ENCODE assay signal across 20 cellular contexts in genomic region chr20:43977962-43978361, GRCh38.
A peak's percentile ranks its signal among the peaks of the same experiment; 100 is the strongest.
DNase-seq lines count a peak whose midpoint lies in the region; ATAC-seq, FAIRE-seq and TF ChIP-seq lines count a peak whose summit lies in the region.
"Had no signal": no experiment of that assay in that cellular context is flagged by ENCODE, and none has a peak within 500 bp of the region (broad histone marks: within the 10 kb centered on the region; RNA-seq: fewer than 3 reads in every experiment).

No MANE protein-coding gene starts in this region.

- peak overlapping the region in 1 of 2 experiments; percentile 69 for H3K18ac ChIP-seq in mesenchymal stem cell (ENCODE audit: low read depth in 1 of 2, low read length in 2 of 2)

- H2AFZ ChIP-seq in mesenchymal stem cell (ENCODE audit: low read depth, low read length) (no peak overlapping the region), PC-9 (no peak overlapping the region)

- H3K4me1 Mint-ChIP-seq in activated CD4-positive, alpha-beta T cell treated with anti-CD3 and anti-CD28 coated beads for 36 hours: peaks cover 37% of the 10 kb centered on the region
- H3K4me1 Mint-ChIP-seq in activated CD4-positive, alpha-beta T cell treated with anti-CD3 and anti-CD28 coated beads, Interleukin-2, amount 10 ng/mL, durations not matched to agents 24 days and 14 days: peaks cover 16% of the 10 kb centered on the region
- H3K4me1 Mint-ChIP-seq in T-helper 17 cell: peaks cover 8% of the 10 kb centered on the region
- H3K4me1 Mint-ChIP-seq: H9 had no signal

- no peak overlapping the region for H4K91ac ChIP-seq in mesenchymal stem cell (ENCODE audit: low read length)

- H3K27ac Mint-ChIP-seq in activated CD4-positive, alpha-beta T cell treated with anti-CD3 and anti-CD28 coated beads for 36 hours: peak overlapping the region; percentile 52
- no peak overlapping the region for H3K27ac Mint-ChIP-seq in activated CD4-positive, alpha-beta T cell treated with anti-CD3 and anti-CD28 coated beads, Interleukin-2, amount 10 ng/mL, durations not matched to agents 24 days and 14 days
- H3K27ac Mint-ChIP-seq in T-helper 17 cell: peak overlapping the region; percentile 21
- H3K27ac Mint-ChIP-seq: H9, IgD-negative memory B cell had no signal

- peaks cover 6% of the 10 kb centered on the region for H3K36me3 Mint-ChIP-seq in activated CD4-positive, alpha-beta T cell treated with anti-CD3 and anti-CD28 coated beads for 36 hours (ENCODE audit: low read depth)
- peaks cover 11% of the 10 kb centered on the region for H3K36me3 Mint-ChIP-seq in activated CD4-positive, alpha-beta T cell treated with anti-CD3 and anti-CD28 coated beads, Interleukin-2, amount 10 ng/mL, durations not matched to agents 24 days and 14 days (ENCODE audit: low read depth)
- H3K36me3 Mint-ChIP-seq in T-helper 17 cell (ENCODE audit: low read depth): peaks cover 2% of the 10 kb centered on the region

- no peak for DNase-seq in activated CD4-positive, alpha-beta T cell treated with anti-CD3 and anti-CD28 coated beads for 36 hours
- no peak for DNase-seq in activated CD4-positive, alpha-beta T cell treated with anti-CD3 and anti-CD28 coated beads, Interleukin-2, amount 10 ng/mL, durations not matched to agents 24 days and 14 days
- DNase-seq in T-helper 17 cell (no peak), mesenchymal stem cell (no peak), sigmoid colon (no peak), PC-9 (no peak), mucosa of descending colon (no peak), frontal cortex (ENCODE audit: low spot score in 2 of 2) (no peak)
- DNase-seq: 8988T, COR-L47, H9, MM.1S, NCI-H1092 treated with DMSO at 0.1 percent for 48 hours, NCI-H146, NCI-H2029 treated with DMSO at 0.1 percent for 48 hours had no signal

- H4K20me1 ChIP-seq in PC-9 (ENCODE audit: insufficient read depth): no peaks in the 10 kb centered on the region

- 57% methylated on average over 2 of the region's 3 CpGs for WGBS in mesenchymal stem cell
- 84 to 88% methylated on average over 3 of the region's 3 CpGs for WGBS in sigmoid colon, 2 donors

- H3K9me3 ChIP-seq in T-helper 17 cell (ENCODE audit: control insufficient read depth, low read length, poor library complexity, severe bottlenecking): no peaks in the 10 kb centered on the region
- no peaks in the 10 kb centered on the region for H3K9me3 ChIP-seq in mesenchymal stem cell (ENCODE audit: control insufficient read depth, low read length)
- no peaks in the 10 kb centered on the region for H3K9me3 ChIP-seq in sigmoid colon
- H3K9me3 ChIP-seq in PC-9 (ENCODE audit: insufficient read depth, low read depth): no peaks in the 10 kb centered on the region
- no peaks in the 10 kb centered on the region for H3K9me3 ChIP-seq in mucosa of descending colon

- peaks cover 14% of the 10 kb centered on the region for H3F3A ChIP-seq in PC-9 (ENCODE audit: insufficient read depth, low read depth)

- CTCF ChIA-PET in activated CD4-positive, alpha-beta T cell treated with anti-CD3 and anti-CD28 coated beads for 36 hours (lab: Charles Lee): interaction anchor here (0.6 to 2.1 kb wide), 3 partner anchors 14 to 201 kb away, joined by 3 to 8 read pairs (median 3); no protein-coding TSS in a partner anchor
- CTCF ChIA-PET in PC-9 (lab: Charles Lee): no interaction called here

- H3K36me3 ChIP-seq in mesenchymal stem cell (ENCODE audit: control insufficient read depth in 1 of 2, insufficient read depth in 2 of 2, low read depth in 1 of 2, low read length in 2 of 2): no peaks in the 10 kb centered on the region
- H3K36me3 ChIP-seq in sigmoid colon: no peaks in the 10 kb centered on the region
- H3K36me3 ChIP-seq in PC-9 (ENCODE audit: low read depth): peaks cover 41% of the 10 kb centered on the region
- no peaks in the 10 kb centered on the region for H3K36me3 ChIP-seq in mucosa of descending colon (ENCODE audit: low read depth)

- H3K27ac ChIP-seq in mesenchymal stem cell (ENCODE audit: low read length, poor library complexity, severe bottlenecking) (no peak overlapping the region), sigmoid colon (no peak overlapping the region), PC-9 (no peak overlapping the region)
- H3K27ac ChIP-seq: HL-60 had no signal

- H3K4me2 ChIP-seq in mesenchymal stem cell (ENCODE audit: low read length, poor library complexity, severe bottlenecking): no peak overlapping the region
- H3K4me2 ChIP-seq in PC-9: no peak overlapping the region

- peaks cover 2% of the 10 kb centered on the region for H3K27me3 Mint-ChIP-seq in activated CD4-positive, alpha-beta T cell treated with anti-CD3 and anti-CD28 coated beads for 36 hours
- peaks cover 17% of the 10 kb centered on the region for H3K27me3 Mint-ChIP-seq in activated CD4-positive, alpha-beta T cell treated with anti-CD3 and anti-CD28 coated beads, Interleukin-2, amount 10 ng/mL, durations not matched to agents 24 days and 14 days
- peaks cover 8% of the 10 kb centered on the region for H3K27me3 Mint-ChIP-seq in T-helper 17 cell
- H3K27me3 Mint-ChIP-seq: IgD-negative memory B cell had no signal

- no peak for FAIRE-seq in frontal cortex (lab: Jason Lieb, UNC)
- FAIRE-seq: G401.6, RCC 7860 had no signal

- no peak overlapping the region for H2AK5ac ChIP-seq in mesenchymal stem cell (ENCODE audit: low read length, severe bottlenecking)

- no peak overlapping the region for H2BK120ac ChIP-seq in mesenchymal stem cell (ENCODE audit: low read depth, low read length)

- H3K4me1 ChIP-seq in mesenchymal stem cell (ENCODE audit: control insufficient read depth, insufficient read depth, low read depth, low read length) (no peaks in the 10 kb centered on the region), sigmoid colon (no peaks in the 10 kb centered on the region), PC-9 (replicated peaks; ENCODE audit: insufficient read depth) (peaks cover 25% of the 10 kb centered on the region), mucosa of descending colon (ENCODE audit: low read depth) (no peaks in the 10 kb centered on the region)

- H3K4me3 ChIP-seq in mesenchymal stem cell (ENCODE audit: insufficient read depth in 1 of 2, low read depth in 1 of 2, low read length in 2 of 2) (no peak overlapping the region), sigmoid colon (no peak overlapping the region), PC-9 (no peak overlapping the region), mucosa of descending colon (no peak overlapping the region)

- H3K79me2 ChIP-seq in PC-9 (ENCODE audit: low read depth): peaks cover 23% of the 10 kb centered on the region

- no peak overlapping the region for H2BK15ac ChIP-seq in mesenchymal stem cell (ENCODE audit: low read depth, poor library complexity, severe bottlenecking)

- H3K4me3 Mint-ChIP-seq in activated CD4-positive, alpha-beta T cell treated with anti-CD3 and anti-CD28 coated beads for 36 hours: no peak overlapping the region
- no peak overlapping the region for H3K4me3 Mint-ChIP-seq in activated CD4-positive, alpha-beta T cell treated with anti-CD3 and anti-CD28 coated beads, Interleukin-2, amount 10 ng/mL, durations not matched to agents 24 days and 14 days
- no peak overlapping the region for H3K4me3 Mint-ChIP-seq in T-helper 17 cell
- H3K4me3 Mint-ChIP-seq: H9 had no signal

- no peak overlapping the region for H2BK5ac ChIP-seq in mesenchymal stem cell (ENCODE audit: low read depth, low read length, poor library complexity, severe bottlenecking)

- peak overlapping the region in 1 of 2 experiments; percentile 56 for H3K14ac ChIP-seq in mesenchymal stem cell (ENCODE audit: low read length in 2 of 2)

- no peak for TF ChIP-seq EP300 in sigmoid colon (IDR thresholded peaks at IDR 0.05)

- no TSS peak for BruUV-seq in PC-9 (replicated peaks; lab: Mats Ljungman, UMichigan)

- H3K27me3 ChIP-seq in mesenchymal stem cell (ENCODE audit: control insufficient read depth in 1 of 2, insufficient read depth in 1 of 2, low read length in 2 of 2) (peaks cover 0 to 35% of the 10 kb centered on the region in 2 experiments), sigmoid colon (peaks cover 0 to 6% (median 0%) of the 10 kb centered on the region in 3 donors), PC-9 (ENCODE audit: insufficient read depth, low read depth) (no peaks in the 10 kb centered on the region)

- H4K8ac ChIP-seq in mesenchymal stem cell (ENCODE audit: low read length): peak overlapping the region; percentile 77

- TF ChIP-seq CTCF in sigmoid colon (IDR thresholded peaks at IDR 0.05) (no peak), PC-9 (conservative IDR thresholded peaks at IDR 0.05) (no peak), mucosa of descending colon (IDR thresholded peaks at IDR 0.05) (no peak)

- H3K4ac ChIP-seq in mesenchymal stem cell (ENCODE audit: low read depth in 1 of 2, low read length in 2 of 2): peak overlapping the region in 1 of 2 experiments; percentile 15

- no peak overlapping the region for H3K9ac ChIP-seq in mesenchymal stem cell (ENCODE audit: low read length)

- POLR2A ChIA-PET in activated CD4-positive, alpha-beta T cell treated with anti-CD3 and anti-CD28 coated beads for 36 hours (lab: Charles Lee): no interaction called here
- POLR2A ChIA-PET in PC-9 (lab: Charles Lee; ENCODE audit: unreplicated experiment): no interaction called here

- H3K9me3 Mint-ChIP-seq in activated CD4-positive, alpha-beta T cell treated with anti-CD3 and anti-CD28 coated beads for 36 hours (ENCODE audit: low read depth): peaks cover 9% of the 10 kb centered on the region
- H3K9me3 Mint-ChIP-seq in activated CD4-positive, alpha-beta T cell treated with anti-CD3 and anti-CD28 coated beads, Interleukin-2, amount 10 ng/mL, durations not matched to agents 24 days and 14 days: peaks cover 23% of the 10 kb centered on the region
- H3K9me3 Mint-ChIP-seq: H9 had no signal

- peak overlapping the region in 1 of 2 experiments; percentile 55 for H3K23ac ChIP-seq in mesenchymal stem cell (ENCODE audit: low read length in 2 of 2)

- ATAC-seq in activated CD4-positive, alpha-beta T cell treated with anti-CD3 and anti-CD28 coated beads for 36 hours: no peak
- no peak for ATAC-seq in T-helper 17 cell
- ATAC-seq in mucosa of descending colon: no peak
- ATAC-seq: Right ventricle myocardium inferior had no signal

- peak overlapping the region in 1 of 2 experiments; percentile 48 for H2BK12ac ChIP-seq in mesenchymal stem cell (ENCODE audit: low read length in 2 of 2)

- no peak for TF ChIP-seq POLR2A in sigmoid colon (IDR thresholded peaks at IDR 0.05)

- H3K79me1 ChIP-seq in mesenchymal stem cell (replicated peaks; ENCODE audit: low read length, poor library complexity, severe bottlenecking): no peaks in the 10 kb centered on the region

- H3K9me2 ChIP-seq in PC-9 (ENCODE audit: insufficient read depth): 0 out of 2 replicates have a peak, but pooled peaks cover 6% of the 10 kb centered on the region

- intact Hi-C loops in activated CD4-positive, alpha-beta T cell treated with anti-CD3 and anti-CD28 coated beads for 36 hours (cut with DNase I, micrococcal nuclease): loop anchor here in 1 of 2 experiments (5.0 kb wide), 1 partner anchor 226 kb away; no protein-coding TSS in a partner anchor
- intact Hi-C loops in activated CD4-positive, alpha-beta T cell treated with anti-CD3 and anti-CD28 coated beads, Interleukin-2, amount 10 ng/mL, durations not matched to agents 24 days and 14 days (cut with micrococcal nuclease): no loop called here
- intact Hi-C loops in sigmoid colon (cut with DNase I) (no loop called here), PC-9 (cut with micrococcal nuclease; ENCODE audit: unreplicated experiment) (no loop called here), mucosa of descending colon (cut with DNase I, micrococcal nuclease) (no loop called here)
